Comparison of ENCODE assay signal across 16 cellular contexts in the genomic region with DNA sequence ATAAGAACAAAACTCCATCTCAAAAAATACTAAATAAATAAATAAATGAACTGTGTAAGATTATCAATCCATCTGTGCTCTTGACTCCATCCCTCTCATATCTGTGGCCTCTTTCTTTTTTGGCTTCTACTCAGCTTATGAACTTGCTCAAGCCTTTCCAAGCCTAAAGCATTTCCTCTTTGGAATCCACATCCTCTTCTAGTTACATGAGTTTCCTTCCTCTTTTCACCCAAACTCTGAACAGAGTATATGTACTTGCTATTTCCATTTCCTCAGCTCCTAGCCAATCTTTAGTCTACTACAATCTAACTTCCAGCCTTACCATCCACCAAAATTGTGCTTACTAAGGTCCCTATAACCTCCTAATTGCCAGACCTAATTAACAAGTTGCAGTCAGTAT. TPM values are rescaled to one million over a fixed set of nuclear protein-coding genes. Genes with fewer than 3 reads are reported as not detected.
DNase-seq lines count a peak whose midpoint lies in the region; ATAC-seq and TF ChIP-seq lines count a peak whose summit lies in the region.
"Had no signal": no experiment of that assay in that cellular context is flagged by ENCODE, and none has a peak within 500 bp of the region (broad histone marks: within the 10 kb centered on the region; RNA-seq: fewer than 3 reads in every experiment).

No MANE protein-coding gene starts in this region.

- H3K9me2 ChIP-seq in SK-N-SH = no peaks in the 10 kb centered on the region

- no peak overlapping the region for H3K4me2 ChIP-seq in SK-N-SH

- peaks cover 5 to 7% of the 10 kb centered on the region in 2 experiments for H3K36me3 ChIP-seq in SK-N-SH (replicated peaks in 1 of 2; ENCODE audit: control insufficient read depth in 1 of 2, insufficient read depth in 2 of 2, low read length in 1 of 2)
- H3K36me3 ChIP-seq: colonic mucosa had no signal

- ATAC-seq in SK-N-SH treated with all-trans-retinoic acid at 6 μM for 48 hours = no peak
- no peak for ATAC-seq in right cardiac atrium
- ATAC-seq: naive thymus-derived CD4-positive, alpha-beta T cell had no signal

- intact Hi-C loops in right cardiac atrium (cut with DNase I) = no loop called here

- H4K20me1 ChIP-seq in SK-N-SH (ENCODE audit: insufficient read depth) = no peaks in the 10 kb centered on the region

- DNase-seq in SK-N-SH (no peak), RPMI8226 (peak; percentile 11), germinal center (ENCODE audit: low spot score) (peak; percentile 13), superior temporal gyrus (ENCODE audit: extremely low spot score) (peak; percentile 29), NCI-H524 treated with DMSO at 0.1 percent for 48 hours (lab: John Stamatoyannopoulos, UW) (no peak), right cardiac atrium (no peak), LoVo (ENCODE audit: low spot score) (no peak)
- DNase-seq: activated gamma-delta T cell; CD4-positive, alpha-beta T cell; colonic mucosa; hypothalamus; naive thymus-derived CD4-positive, alpha-beta T cell; stimulated activated CD4-positive, alpha-beta T cell treated with anti-CD3 and anti-CD28 coated beads, Interleukin-2, amount 100 ng/mL, for 24 hours; testis had no signal

- no peak for TF ChIP-seq EP300 in SK-N-SH (IDR thresholded peaks at IDR 0.05; ENCODE audit: borderline replicate concordance in 1 of 2, low read depth in 1 of 2, low read length in 1 of 2)

- no peak for TF ChIP-seq CTCF in SK-N-SH (IDR thresholded peaks at IDR 0.05)

- peaks cover 4% of the 10 kb centered on the region for H3F3A ChIP-seq in SK-N-SH (replicated peaks; ENCODE audit: insufficient read depth)

- POLR2A ChIA-PET in SK-N-SH (lab: Yijun Ruan, JAX) = no interaction called here

- no peak overlapping the region for H3K27ac ChIP-seq in SK-N-SH (ENCODE audit: low read depth in 2 of 2, low read length in 1 of 2)
- H3K27ac ChIP-seq in right cardiac atrium (ENCODE audit: low read length) = no peak overlapping the region
- H3K27ac ChIP-seq: colonic mucosa, SJSA1, testis had no signal

- H3K79me2 ChIP-seq in SK-N-SH (ENCODE audit: insufficient read depth) = peaks cover 21% of the 10 kb centered on the region

- no peak overlapping the region for H3K9ac ChIP-seq in SK-N-SH

- H3K9me3 ChIP-seq in SK-N-SH (no peaks in the 10 kb centered on the region), right cardiac atrium (ENCODE audit: control insufficient read depth, low read length) (no peaks in the 10 kb centered on the region)
- H3K9me3 ChIP-seq: colonic mucosa, SJSA1, testis had no signal

- H3K27me3 ChIP-seq in SK-N-SH (ENCODE audit: insufficient read depth) (no peaks in the 10 kb centered on the region), right cardiac atrium (ENCODE audit: control insufficient read depth, insufficient read depth) (no peaks in the 10 kb centered on the region)
- H3K27me3 ChIP-seq: colonic mucosa, SJSA1, testis had no signal

- TF ChIP-seq RAD21 in SK-N-SH (IDR thresholded peaks at IDR 0.05; ENCODE audit: low read length) = no peak

- H3K4me1 ChIP-seq in SK-N-SH (ENCODE audit: control insufficient read depth in 1 of 2, insufficient read depth in 2 of 2, low read depth in 1 of 2, low read length in 1 of 2) (peaks cover 0 to 10% of the 10 kb centered on the region in 2 experiments; a peak in 3 of 4 replicates), right cardiac atrium (ENCODE audit: control insufficient read depth, insufficient read depth, low read length) (no peaks in the 10 kb centered on the region)
- H3K4me1 ChIP-seq: colonic mucosa had no signal

- H3K4me3 ChIP-seq in SK-N-SH (ENCODE audit: low read depth in 2 of 2, low read length in 1 of 2) (no peak overlapping the region), right cardiac atrium (ENCODE audit: low read length) (no peak overlapping the region)
- H3K4me3 ChIP-seq: colonic mucosa, SJSA1, testis had no signal

- H2AFZ ChIP-seq in SK-N-SH (ENCODE audit: low read depth) = peak overlapping the region; percentile 84; the same call in 1 of the 2 replicates

- CTCF ChIA-PET in SK-N-SH (lab: Yijun Ruan, JAX) = no interaction called here

TF ChIP-seq in SK-N-SH, 30 proteins besides CTCF, POLR2A, EP300 and RAD21 (continues in another document):
- TF ChIP-seq, protein P1, sequence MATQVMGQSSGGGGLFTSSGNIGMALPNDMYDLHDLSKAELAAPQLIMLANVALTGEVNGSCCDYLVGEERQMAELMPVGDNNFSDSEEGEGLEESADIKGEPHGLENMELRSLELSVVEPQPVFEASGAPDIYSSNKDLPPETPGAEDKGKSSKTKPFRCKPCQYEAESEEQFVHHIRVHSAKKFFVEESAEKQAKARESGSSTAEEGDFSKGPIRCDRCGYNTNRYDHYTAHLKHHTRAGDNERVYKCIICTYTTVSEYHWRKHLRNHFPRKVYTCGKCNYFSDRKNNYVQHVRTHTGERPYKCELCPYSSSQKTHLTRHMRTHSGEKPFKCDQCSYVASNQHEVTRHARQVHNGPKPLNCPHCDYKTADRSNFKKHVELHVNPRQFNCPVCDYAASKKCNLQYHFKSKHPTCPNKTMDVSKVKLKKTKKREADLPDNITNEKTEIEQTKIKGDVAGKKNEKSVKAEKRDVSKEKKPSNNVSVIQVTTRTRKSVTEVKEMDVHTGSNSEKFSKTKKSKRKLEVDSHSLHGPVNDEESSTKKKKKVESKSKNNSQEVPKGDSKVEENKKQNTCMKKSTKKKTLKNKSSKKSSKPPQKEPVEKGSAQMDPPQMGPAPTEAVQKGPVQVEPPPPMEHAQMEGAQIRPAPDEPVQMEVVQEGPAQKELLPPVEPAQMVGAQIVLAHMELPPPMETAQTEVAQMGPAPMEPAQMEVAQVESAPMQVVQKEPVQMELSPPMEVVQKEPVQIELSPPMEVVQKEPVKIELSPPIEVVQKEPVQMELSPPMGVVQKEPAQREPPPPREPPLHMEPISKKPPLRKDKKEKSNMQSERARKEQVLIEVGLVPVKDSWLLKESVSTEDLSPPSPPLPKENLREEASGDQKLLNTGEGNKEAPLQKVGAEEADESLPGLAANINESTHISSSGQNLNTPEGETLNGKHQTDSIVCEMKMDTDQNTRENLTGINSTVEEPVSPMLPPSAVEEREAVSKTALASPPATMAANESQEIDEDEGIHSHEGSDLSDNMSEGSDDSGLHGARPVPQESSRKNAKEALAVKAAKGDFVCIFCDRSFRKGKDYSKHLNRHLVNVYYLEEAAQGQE (IDR thresholded peaks at IDR 0.05; ENCODE audit: low read depth, low read length) = no peak
- TF ChIP-seq TCF12 (IDR thresholded peaks at IDR 0.05) = no peak
- no peak for TF ChIP-seq RCOR1 (IDR thresholded peaks at IDR 0.05; ENCODE audit: low read length)
- TF ChIP-seq CHD2 (IDR thresholded peaks at IDR 0.05; ENCODE audit: low read length, partially characterized antibody) = no peak
- no peak for TF ChIP-seq NFIC (IDR thresholded peaks at IDR 0.05; ENCODE audit: borderline replicate concordance)
- no peak for TF ChIP-seq ELF1 (IDR thresholded peaks at IDR 0.05)
- TF ChIP-seq JUND (IDR thresholded peaks at IDR 0.05) = no peak
- TF ChIP-seq GATA2 (CRISPR knock-in tag; IDR thresholded peaks at IDR 0.05) = no peak
- TF ChIP-seq FOXM1 (IDR thresholded peaks at IDR 0.05; ENCODE audit: low read depth) = no peak

TF ChIP-seq in SK-N-SH treated with all-trans-retinoic acid at 6 μM for 48 hours, 23 proteins besides CTCF, POLR2A, EP300 and RAD21:
- TF ChIP-seq ISL1 (CRISPR knock-in tag; IDR thresholded peaks at IDR 0.05) = no peak
TF ChIP-seq in SK-N-SH treated with all-trans-retinoic acid at 6 μM for 48 hours: peak in this region for 0.

RNA-seq across cellular contexts. Expression of a gene that starts 2.4 kb away (rescaled TPM):
- polyA plus RNA-seq in SK-N-SH (2012; rRNA removed) = 30.8 and 41.5 TPM in 2 replicates
- 44.6 and 54.4 TPM in 2 replicates for polyA plus RNA-seq in SK-N-SH (2012; cell fraction: cytosol; rRNA removed)
- polyA plus RNA-seq in SK-N-SH (2012; cell fraction: nucleus; rRNA removed) = 26.2 and 61.7 TPM in 2 replicates
- 10 to 100 TPM; 54.7 to 72.1 (median 57.7) TPM for total RNA-seq in right cardiac atrium
- 13.1 TPM for polyA plus RNA-seq in right cardiac atrium

Comparison
In these comparisons a context has a peak if more than half of its experiments do, and no peak if none do; other contexts are left out.
1. DNase-seq: peak in RPMI8226 (single experiment), germinal center (single experiment) and superior temporal gyrus (single experiment); none in SK-N-SH (single experiment), NCI-H524 treated with DMSO at 0.1 percent for 48 hours (single experiment), right cardiac atrium (0 of 3) and LoVo (single experiment).